8 cellular contexts compared by ENCODE assay signal in genomic region chr9:126806336-126806735, GRCh38. TPM values are rescaled to one million over a fixed set of nuclear protein-coding genes. Genes with fewer than 3 reads are reported as not detected.
DNase-seq lines count a peak whose midpoint lies in the region; ATAC-seq and TF ChIP-seq lines count a peak whose summit lies in the region.

No MANE protein-coding gene starts in this region.

- WGBS in mesodermal cell (ENCODE audit: insufficient coverage in 2 of 2), 2 experiments, result 100% methylated on average over 1 of the region's 2 CpGs; no CpG with 5 or more reads in 1 of the 2 experiments

- H3K4me1 ChIP-seq in HUES6 (ENCODE audit: control insufficient read depth, insufficient read depth, low read length), result peaks cover 8% of the 10 kb centered on the region
- peaks cover 7% of the 10 kb centered on the region for H3K4me1 ChIP-seq in mesodermal cell (ENCODE audit: control insufficient read depth, insufficient read depth, low read length, poor library complexity, severe bottlenecking)

- ATAC-seq in HG02642 (IDR thresholded peaks at IDR 0.05; ENCODE audit: poor library complexity, unreplicated experiment), result no peak

- in situ Hi-C loops in astrocyte of the cerebellum (cut with HindIII; ENCODE audit: low sequenced_read_pairs), result no loop called here

- H3K27ac ChIP-seq in AG04450 (ENCODE audit: low read depth, low read length) (no peak overlapping the region), HUES6 (ENCODE audit: low read depth, low read length) (no peak overlapping the region), mesodermal cell (ENCODE audit: low read depth, low read length, severe bottlenecking) (no peak overlapping the region)

- no peaks in the 10 kb centered on the region; the same call in 1 of the 2 replicates for H3K9me3 ChIP-seq in AG04450 (ENCODE audit: control insufficient read depth, insufficient read depth, low read length)
- H3K9me3 ChIP-seq in HUES6 (ENCODE audit: control insufficient read depth, insufficient read depth, low read depth, low read length), result no peaks in the 10 kb centered on the region
- H3K9me3 ChIP-seq in mesodermal cell (ENCODE audit: control insufficient read depth, low read length), result no peaks in the 10 kb centered on the region

- no peak for TF ChIP-seq CTCF in AG04450 (IDR thresholded peaks at IDR 0.05; ENCODE audit: low read depth, low read length)
- TF ChIP-seq CTCF in astrocyte of the cerebellum (IDR thresholded peaks at IDR 0.05; ENCODE audit: low read depth, low read length, missing control alignments), result no peak

- H3K4me3 ChIP-seq in AG04450 (ENCODE audit: low read depth, low read length) (peak overlapping the region; percentile 89), HUES6 (ENCODE audit: low read depth, low read length) (peak overlapping the region; percentile 96; the same call in 1 of the 2 replicates), astrocyte of the cerebellum (ENCODE audit: low read depth, low read length) (peak overlapping the region; percentile 85), mesodermal cell (ENCODE audit: extremely low read depth, insufficient read depth, low read length, poor library complexity, severe bottlenecking) (peak overlapping the region; percentile 89)

- H3K36me3 ChIP-seq in HUES6 (ENCODE audit: control insufficient read depth, insufficient read depth, low read length) (peaks cover 8% of the 10 kb centered on the region), mesodermal cell (ENCODE audit: control insufficient read depth, insufficient read depth, low read length) (peaks cover 26% of the 10 kb centered on the region)

- POLR2A ChIA-PET in AG04450 (lab: Yijun Ruan, JAX), result interaction anchor here (1.9 kb wide), 1 partner anchor 14 kb away, joined by 12 read pairs; no protein-coding TSS in a partner anchor

- CTCF ChIA-PET in AG04450 (lab: Charles Lee), result interaction anchor here (0.8 kb wide), 1 partner anchor 25 kb away, joined by 3 read pairs; no protein-coding TSS in a partner anchor

- H3K9ac ChIP-seq in HUES6 (ENCODE audit: low read length), result no peak overlapping the region

- H3K27me3 ChIP-seq in AG04450 (ENCODE audit: control insufficient read depth, insufficient read depth, low read length) (no peaks in the 10 kb centered on the region), HUES6 (ENCODE audit: control insufficient read depth, insufficient read depth, low read length) (no peaks in the 10 kb centered on the region)

- DNase-seq in AG04450 (ENCODE audit: low read depth, low spot score) (no peak), astrocyte of the cerebellum (ENCODE audit: low read depth) (no peak), HUDEP-2 (lab: John Stamatoyannopoulos, UW; ENCODE audit: unreplicated experiment in 76 of 76) (no peak), Ammon's horn (ENCODE audit: low spot score) (no peak)
- no peak for DNase-seq in NK-92 treated with Interleukin-12 subunit alpha and Interleukin-12 subunit beta, amount 100 ng/mL, for 24 hours (lab: John Stamatoyannopoulos, UW)

RNA-seq across cellular contexts. Expression of gene ZBTB43, which starts 1.5 kb away (rescaled TPM):
- polyA plus RNA-seq in AG04450 (2011; rRNA removed), result 11.7 and 12.3 TPM in 2 replicates
- polyA minus RNA-seq in AG04450 (2011; rRNA and poly(A)+ RNA removed), result 10.2 and 11.5 TPM in 2 replicates
- 7.0 TPM for polyA plus RNA-seq in mesodermal cell (2013, experiment 1 of 2)
- polyA plus RNA-seq in mesodermal cell (2013, experiment 2 of 2), result 5.8 TPM

RNA-seq across cellular contexts. Expression of gene ZBTB34, which starts 54.1 kb away (rescaled TPM):
- 8.0 and 9.4 TPM in 2 replicates for polyA plus RNA-seq in AG04450 (2011; rRNA removed)
- polyA minus RNA-seq in AG04450 (2011; rRNA and poly(A)+ RNA removed), result 14.4 and 16.2 TPM in 2 replicates
- polyA plus RNA-seq in mesodermal cell (2013, experiment 1 of 2), result 11.4 TPM
- 10.0 TPM for polyA plus RNA-seq in mesodermal cell (2013, experiment 2 of 2)
